Comparison of ENCODE assay signal across 15 cellular contexts in genomic region chr2:20183373-20183772, GRCh38.
"Had no signal": no experiment of that assay in that cellular context is flagged by ENCODE, and none has a peak within 500 bp of the region (broad histone marks: within the 10 kb centered on the region; RNA-seq: fewer than 3 reads in every experiment).

No MANE protein-coding gene starts in this region.

- H3K4me1 Mint-ChIP-seq: activated CD8-positive, alpha-beta memory T cell treated with anti-CD3 and anti-CD28 coated beads, Interleukin-2, amount 10 ng/mL, durations not matched to agents 7 days and 5 days; activated naive CD8-positive, alpha-beta T cell treated with anti-CD3 and anti-CD28 coated beads, Interleukin-2, amount 10 ng/mL, durations not matched to agents 7 days and 5 days; stimulated activated effector memory CD8-positive, alpha-beta T cell treated with anti-CD3 and anti-CD28 coated beads, Interleukin-12 subunit alpha, Interleukin-12 subunit beta, amount 100 ng/mL, for 72 hours had no signal

- H3K4me3 ChIP-seq: breast epithelium, heart left ventricle had no signal

- H3K27ac Mint-ChIP-seq: activated CD8-positive, alpha-beta memory T cell treated with anti-CD3 and anti-CD28 coated beads, Interleukin-2, amount 10 ng/mL, durations not matched to agents 7 days and 5 days; activated naive CD8-positive, alpha-beta T cell treated with anti-CD3 and anti-CD28 coated beads, Interleukin-2, amount 10 ng/mL, durations not matched to agents 7 days and 5 days; activated T-cell treated with anti-CD3 and anti-CD28 coated beads, Interleukin-2, amount 50 U/mL, for 24 hours; stimulated activated effector memory CD8-positive, alpha-beta T cell treated with anti-CD3 and anti-CD28 coated beads, Interleukin-12 subunit alpha, Interleukin-12 subunit beta, amount 100 ng/mL, for 72 hours had no signal

- ATAC-seq: activated CD8-positive, alpha-beta memory T cell treated with anti-CD3 and anti-CD28 coated beads, Interleukin-2, amount 10 ng/mL, durations not matched to agents 7 days and 5 days; heart left ventricle; stimulated activated effector memory CD8-positive, alpha-beta T cell treated with anti-CD3 and anti-CD28 coated beads, Interleukin-12 subunit alpha, Interleukin-12 subunit beta, amount 100 ng/mL, for 72 hours had no signal

- H3K36me3 Mint-ChIP-seq: activated CD8-positive, alpha-beta memory T cell treated with anti-CD3 and anti-CD28 coated beads, Interleukin-2, amount 10 ng/mL, durations not matched to agents 7 days and 5 days; activated naive CD8-positive, alpha-beta T cell treated with anti-CD3 and anti-CD28 coated beads, Interleukin-2, amount 10 ng/mL, durations not matched to agents 7 days and 5 days; stimulated activated effector memory CD8-positive, alpha-beta T cell treated with anti-CD3 and anti-CD28 coated beads, Interleukin-12 subunit alpha, Interleukin-12 subunit beta, amount 100 ng/mL, for 72 hours; type B pancreatic cell had no signal

- H3K9me3 Mint-ChIP-seq: activated naive CD8-positive, alpha-beta T cell treated with anti-CD3 and anti-CD28 coated beads, Interleukin-2, amount 10 ng/mL, durations not matched to agents 7 days and 5 days; activated T-cell treated with anti-CD3 and anti-CD28 coated beads, Interleukin-2, amount 50 U/mL, for 24 hours; stimulated activated effector memory CD8-positive, alpha-beta T cell treated with anti-CD3 and anti-CD28 coated beads, Interleukin-12 subunit alpha, Interleukin-12 subunit beta, amount 100 ng/mL, for 72 hours; type B pancreatic cell had no signal

- H3K9me3 ChIP-seq: breast epithelium, heart left ventricle had no signal

- H3K36me3 ChIP-seq: breast epithelium, heart left ventricle had no signal

- H3K27me3 ChIP-seq: breast epithelium, heart left ventricle had no signal

- H3K27ac ChIP-seq: heart left ventricle had no signal

- H3K27me3 Mint-ChIP-seq: activated naive CD8-positive, alpha-beta T cell treated with anti-CD3 and anti-CD28 coated beads, Interleukin-2, amount 10 ng/mL, durations not matched to agents 7 days and 5 days; type B pancreatic cell had no signal

- FAIRE-seq: islet of Langerhans, small intestine had no signal

- DNase-seq: activated CD4-positive, alpha-beta T cell treated with anti-CD3 and anti-CD28 coated beads for 1 hour; activated CD4-positive, alpha-beta T cell treated with anti-CD3 and anti-CD28 coated beads, Interleukin-2, amount 50 U/mL, for 48 hours; activated CD8-positive, alpha-beta memory T cell treated with anti-CD3 and anti-CD28 coated beads, Interleukin-2, amount 10 ng/mL, durations not matched to agents 7 days and 5 days; activated gamma-delta T cell; activated naive CD8-positive, alpha-beta T cell treated with anti-CD3 and anti-CD28 coated beads, Interleukin-2, amount 10 ng/mL, durations not matched to agents 7 days and 5 days; activated T-cell treated with anti-CD3 and anti-CD28 coated beads, Interleukin-2, amount 50 U/mL, for 24 hours; anterior cingulate cortex; foreskin melanocyte; small intestine; T1000 had no signal

- H3K4me3 Mint-ChIP-seq: activated CD8-positive, alpha-beta memory T cell treated with anti-CD3 and anti-CD28 coated beads, Interleukin-2, amount 10 ng/mL, durations not matched to agents 7 days and 5 days; activated naive CD8-positive, alpha-beta T cell treated with anti-CD3 and anti-CD28 coated beads, Interleukin-2, amount 10 ng/mL, durations not matched to agents 7 days and 5 days; activated T-cell treated with anti-CD3 and anti-CD28 coated beads, Interleukin-2, amount 50 U/mL, for 24 hours; stimulated activated effector memory CD8-positive, alpha-beta T cell treated with anti-CD3 and anti-CD28 coated beads, Interleukin-12 subunit alpha, Interleukin-12 subunit beta, amount 100 ng/mL, for 72 hours; type B pancreatic cell had no signal
